1 cellular context compared by ENCODE assay signal in the genomic region with DNA sequence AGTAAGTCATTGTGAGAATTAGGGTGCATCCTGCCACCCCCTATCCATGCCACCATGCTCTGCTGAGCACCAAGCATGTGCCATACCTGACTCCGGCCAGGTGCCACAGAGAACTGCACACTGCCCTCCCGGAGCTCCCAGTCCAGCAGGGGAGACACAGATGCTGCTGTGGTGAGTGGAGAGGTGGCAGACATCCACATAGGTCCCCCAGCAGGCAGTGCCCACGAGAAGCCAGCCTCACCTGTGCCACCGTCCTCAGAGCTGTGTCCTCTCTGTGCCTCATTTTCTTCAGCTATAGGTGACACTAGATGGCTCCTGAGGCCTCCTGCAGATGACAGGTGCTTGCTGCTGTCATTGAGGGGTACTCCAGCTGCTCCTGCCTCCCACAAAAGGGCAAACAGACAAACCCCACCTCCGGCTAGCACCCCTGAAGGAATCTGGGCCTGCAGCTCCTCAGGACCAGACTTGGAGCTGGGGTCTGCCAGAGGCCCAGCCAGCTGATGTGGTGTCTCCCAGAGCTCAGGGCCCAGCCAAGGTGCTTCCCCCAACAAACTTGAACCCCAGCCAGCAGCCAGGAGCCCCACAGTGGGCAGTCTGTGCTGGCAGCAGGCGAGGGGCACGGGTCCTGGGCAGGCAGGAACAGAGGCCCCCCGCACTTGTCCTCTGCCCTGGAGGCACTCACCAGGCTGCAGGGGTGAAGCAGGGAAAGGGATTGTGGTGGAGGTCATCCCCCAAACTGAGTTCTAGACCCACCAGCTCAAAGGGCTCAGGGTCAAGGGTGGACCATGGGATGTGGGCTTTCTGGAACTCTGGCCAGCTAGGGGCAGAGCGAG.
TF ChIP-seq lines count a peak whose summit lies in the region.

No MANE protein-coding gene starts in this region.

TF ChIP-seq in GM12878, 131 proteins besides CTCF, POLR2A, EP300 and RAD21:
- no peak for TF ChIP-seq SUZ12 (IDR thresholded peaks at IDR 0.05; ENCODE audit: unreplicated experiment)
- 0 out of 2 replicates have a peak, but pooled peaks have one; percentile 5 for TF ChIP-seq SMC3 (IDR thresholded peaks at IDR 0.05; ENCODE audit: borderline replicate concordance, low read length)
